In the genomic region with DNA sequence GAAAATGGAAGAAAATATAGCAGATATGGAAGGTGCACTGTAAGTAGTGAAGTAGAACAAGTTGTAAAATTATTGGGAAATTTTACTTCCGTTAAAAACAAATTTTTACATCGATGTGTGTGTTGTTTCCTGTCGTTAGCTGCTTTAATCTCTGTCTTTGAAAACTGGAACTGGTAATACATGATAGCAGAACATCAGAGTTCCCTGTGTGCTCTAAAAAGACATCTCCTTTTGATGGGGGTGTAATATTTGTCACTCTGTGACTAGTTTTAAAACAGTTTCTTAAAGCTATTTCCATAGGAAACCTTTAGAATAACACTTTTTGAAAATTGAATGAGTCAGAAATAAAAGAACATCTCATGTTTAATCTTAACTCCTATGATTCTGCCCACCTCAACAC, we compare ENCODE assay signal across 15 cellular contexts.
"Had no signal": no experiment of that assay in that cellular context is flagged by ENCODE, and none has a peak within 500 bp of the region (broad histone marks: within the 10 kb centered on the region; RNA-seq: fewer than 3 reads in every experiment).

No MANE protein-coding gene starts in this region.

- H3K9me3 ChIP-seq: left lung, tibial artery, vagina had no signal

- H3K4me3 Mint-ChIP-seq: brain; dendritic cell treated with granulocyte-macrophage colony-stimulating factor and Interleukin-4, amounts not matched to agents 40 ng/mL and 50 ng/mL, for 4 days; nephron progenitor cell; T-helper 2 cell treated with Interferon-gamma antibody and Interleukin-4, amounts not matched to agents 5 μg/mL and 100 μg/mL, for 36 hours had no signal

- H3K27me3 ChIP-seq: left lung, tibial artery, vagina had no signal

- H3K27ac ChIP-seq: left lung, tibial artery, vagina had no signal

- H3K4me3 ChIP-seq: left lung, tibial artery, vagina had no signal

- ATAC-seq: left lung had no signal

- H3K27me3 Mint-ChIP-seq: brain; dendritic cell treated with granulocyte-macrophage colony-stimulating factor and Interleukin-4, amounts not matched to agents 40 ng/mL and 50 ng/mL, for 4 days had no signal

- DNase-seq: activated CD4-positive, CD25-positive, alpha-beta regulatory T cell treated with anti-CD3 and anti-CD28 coated beads, Interleukin-2, amount 50 U/mL, for 72 hours; activated gamma-delta T cell; amygdala; cerebellar nuclear complex; erythroblast; left lung; mesenchymal stem cell; nephron progenitor cell; stimulated activated CD4-positive, alpha-beta T cell treated with anti-CD3 and anti-CD28 coated beads, Interleukin-15, amount 100 ng/mL, for 24 hours; stimulated activated CD4-positive, alpha-beta T cell treated with anti-CD3 and anti-CD28 coated beads, Interleukin-4, amount 100 ng/mL, for 24 hours; tibial artery had no signal

- H3K27ac Mint-ChIP-seq: brain; dendritic cell treated with granulocyte-macrophage colony-stimulating factor and Interleukin-4, amounts not matched to agents 40 ng/mL and 50 ng/mL, for 4 days; nephron progenitor cell; T-helper 2 cell treated with Interferon-gamma antibody and Interleukin-4, amounts not matched to agents 5 μg/mL and 100 μg/mL, for 36 hours had no signal

- H3K9me3 Mint-ChIP-seq: brain; dendritic cell treated with granulocyte-macrophage colony-stimulating factor and Interleukin-4, amounts not matched to agents 40 ng/mL and 50 ng/mL, for 4 days; nephron progenitor cell; T-helper 2 cell treated with Interferon-gamma antibody and Interleukin-4, amounts not matched to agents 5 μg/mL and 100 μg/mL, for 36 hours had no signal

- H3K4me1 ChIP-seq: tibial artery, vagina had no signal

- H3K4me1 Mint-ChIP-seq: nephron progenitor cell had no signal
